ENCODE assay signal across 13 cellular contexts in genomic region chr7:152706465-152706864, GRCh38. TPM values are rescaled to one million over a fixed set of nuclear protein-coding genes. Genes with fewer than 3 reads are reported as not detected.
DNase-seq lines count a peak whose midpoint lies in the region; ATAC-seq and TF ChIP-seq lines count a peak whose summit lies in the region.
"Had no signal": no experiment of that assay in that cellular context is flagged by ENCODE, and none has a peak within 500 bp of the region (broad histone marks: within the 10 kb centered on the region; RNA-seq: fewer than 3 reads in every experiment).

No MANE protein-coding gene starts in this region.

- H3K4me3 ChIP-seq in DOHH2 (ENCODE audit: low read length) = peak overlapping the region; percentile 1; the same call in 1 of the 2 replicates
- peak overlapping the region; percentile 4 to 23 (median 22) for H3K4me3 ChIP-seq in right lobe of liver
- H3K4me3 ChIP-seq: right atrium auricular region had no signal

- WGBS in right lobe of liver (ENCODE audit: insufficient coverage, low coverage, low lambda C conversion rate, missing lambda C conversion rate) = 26% methylated on average over 6 of the region's 6 CpGs

- H3K36me3 Mint-ChIP-seq in endothelial cell (ENCODE audit: low read depth, unreplicated experiment) = no peaks in the 10 kb centered on the region
- H3K36me3 Mint-ChIP-seq in activated naive CD8-positive, alpha-beta T cell treated with anti-CD3 and anti-CD28 coated beads for 36 hours = no peaks in the 10 kb centered on the region

- intact Hi-C loops in right lobe of liver (cut with DNase I) = no loop called here

- ATAC-seq in GM21526 (IDR thresholded peaks at IDR 0.05; ENCODE audit: low FRiP score, unreplicated experiment) (peak; percentile 53), right lobe of liver (peak; percentile 20 to 70 (median 53)), HG02623 (IDR thresholded peaks at IDR 0.05; ENCODE audit: unreplicated experiment) (no peak)

- H3K36me3 ChIP-seq in DOHH2 (ENCODE audit: control insufficient read depth, low read length) = no peaks in the 10 kb centered on the region
- no peaks in the 10 kb centered on the region for H3K36me3 ChIP-seq in right lobe of liver
- H3K36me3 ChIP-seq: brain microvascular endothelial cell, right atrium auricular region, tibial nerve had no signal

- peaks cover 1% of the 10 kb centered on the region for H3K27me3 Mint-ChIP-seq in endothelial cell (ENCODE audit: unreplicated experiment)
- H3K27me3 Mint-ChIP-seq in activated naive CD8-positive, alpha-beta T cell treated with anti-CD3 and anti-CD28 coated beads for 36 hours = peaks cover 11% of the 10 kb centered on the region

- H3K9me3 ChIP-seq in DOHH2 (ENCODE audit: control insufficient read depth, insufficient read depth, low read length) (peaks cover 12% of the 10 kb centered on the region; the same call in 1 of the 2 replicates), right lobe of liver (peaks cover 0 to 7% (median 0%) of the 10 kb centered on the region in 4 donors)

- no peak for TF ChIP-seq CTCF in DOHH2 (IDR thresholded peaks at IDR 0.05; ENCODE audit: low read depth, low read length, poor library complexity, severe bottlenecking)
- TF ChIP-seq CTCF in right lobe of liver (IDR thresholded peaks at IDR 0.05) = no peak
- TF ChIP-seq CTCF in endothelial cell (IDR thresholded peaks at IDR 0.05; ENCODE audit: unreplicated experiment) = no peak

- no peaks in the 10 kb centered on the region for H3K9me2 ChIP-seq in DOHH2 (replicated peaks; ENCODE audit: control insufficient read depth, low read length)

- H3K4me1 Mint-ChIP-seq in endothelial cell (ENCODE audit: unreplicated experiment) = peaks cover 7% of the 10 kb centered on the region
- H3K4me1 Mint-ChIP-seq in activated naive CD8-positive, alpha-beta T cell treated with anti-CD3 and anti-CD28 coated beads for 36 hours = no peaks in the 10 kb centered on the region

- H3K27me3 ChIP-seq in DOHH2 (ENCODE audit: control insufficient read depth, low read length) (no peaks in the 10 kb centered on the region; the same call in 1 of the 2 replicates), right lobe of liver (no peaks in the 10 kb centered on the region)
- H3K27me3 ChIP-seq: brain microvascular endothelial cell, right atrium auricular region, tibial nerve had no signal

- DNase-seq in MV-4-11 (lab: John Stamatoyannopoulos, UW) = peak; percentile 42
- no peak for DNase-seq in right lobe of liver
- DNase-seq in endothelial cell (ENCODE audit: low spot score) = no peak
- DNase-seq in COR-L47 (lab: John Stamatoyannopoulos, UW) = no peak
- no peak for DNase-seq in activated naive CD8-positive, alpha-beta T cell treated with anti-CD3 and anti-CD28 coated beads for 36 hours
- DNase-seq: activated CD4-positive, CD25-positive, alpha-beta regulatory T cell treated with anti-CD3 and anti-CD28 coated beads, Interleukin-2, amount 50 U/mL, for 72 hours; DMS79 treated with DMSO at 0.1 percent for 48 hours had no signal

- no peak overlapping the region for H3K27ac ChIP-seq in DOHH2 (ENCODE audit: low read depth, low read length)
- H3K27ac ChIP-seq in right lobe of liver = no peak overlapping the region
- H3K27ac ChIP-seq: brain microvascular endothelial cell, right atrium auricular region, tibial nerve had no signal

- H3K9me3 Mint-ChIP-seq in endothelial cell (ENCODE audit: unreplicated experiment) = peaks cover 10% of the 10 kb centered on the region
- peaks cover 16% of the 10 kb centered on the region for H3K9me3 Mint-ChIP-seq in activated naive CD8-positive, alpha-beta T cell treated with anti-CD3 and anti-CD28 coated beads for 36 hours

- peak overlapping the region; percentile 35 for H3K4me2 ChIP-seq in DOHH2 (ENCODE audit: low read length)

- no peak overlapping the region for H3K27ac Mint-ChIP-seq in endothelial cell (ENCODE audit: unreplicated experiment)
- H3K27ac Mint-ChIP-seq in activated naive CD8-positive, alpha-beta T cell treated with anti-CD3 and anti-CD28 coated beads for 36 hours = no peak overlapping the region

- H3K4me3 Mint-ChIP-seq in endothelial cell (ENCODE audit: unreplicated experiment) = no peak overlapping the region
- no peak overlapping the region for H3K4me3 Mint-ChIP-seq in activated naive CD8-positive, alpha-beta T cell treated with anti-CD3 and anti-CD28 coated beads for 36 hours

- 0 out of 2 replicates have a peak, but pooled peaks cover 6% of the 10 kb centered on the region for H3K4me1 ChIP-seq in DOHH2 (ENCODE audit: control insufficient read depth, low read length)
- H3K4me1 ChIP-seq in right lobe of liver = no peaks in the 10 kb centered on the region
- H3K4me1 ChIP-seq: right atrium auricular region had no signal

- no peak for TF ChIP-seq POLR2A in right lobe of liver (IDR thresholded peaks at IDR 0.05)

- H3F3A ChIP-seq in DOHH2 (ENCODE audit: control insufficient read depth, insufficient read depth) = no peaks in the 10 kb centered on the region

- H3K79me2 ChIP-seq in DOHH2 (ENCODE audit: control insufficient read depth, low read length) = no peaks in the 10 kb centered on the region

- no peaks in the 10 kb centered on the region for H4K20me1 ChIP-seq in DOHH2 (ENCODE audit: control insufficient read depth, insufficient read depth, low read depth, low read length)

RNA-seq across cellular contexts. Expression of gene XRCC2, which starts 30.5 kb away (rescaled TPM):
- total RNA-seq in right lobe of liver (1 to 10 TPM in 2 of 6 experiments, under 1 TPM in 3, not detected in 1; 0.14 to 2.0 (median 0.20) TPM), endothelial cell (ENCODE audit: unreplicated experiment) (2.9 TPM)
- total RNA-seq in activated naive CD8-positive, alpha-beta T cell treated with anti-CD3 and anti-CD28 coated beads for 36 hours = 10 to 100 TPM; 21.3 to 21.4 TPM

RNA-seq across cellular contexts. Expression of gene ACTR3B, which starts 53.1 kb away (rescaled TPM):
- total RNA-seq in right lobe of liver (1 to 10 TPM; 5.3 to 7.0 (median 6.1) TPM), endothelial cell (ENCODE audit: unreplicated experiment) (8.7 TPM)
- 10 to 100 TPM; 10.8 to 11.5 TPM for total RNA-seq in activated naive CD8-positive, alpha-beta T cell treated with anti-CD3 and anti-CD28 coated beads for 36 hours
